Comparison of ENCODE assay signal across 22 cellular contexts in the genomic region with DNA sequence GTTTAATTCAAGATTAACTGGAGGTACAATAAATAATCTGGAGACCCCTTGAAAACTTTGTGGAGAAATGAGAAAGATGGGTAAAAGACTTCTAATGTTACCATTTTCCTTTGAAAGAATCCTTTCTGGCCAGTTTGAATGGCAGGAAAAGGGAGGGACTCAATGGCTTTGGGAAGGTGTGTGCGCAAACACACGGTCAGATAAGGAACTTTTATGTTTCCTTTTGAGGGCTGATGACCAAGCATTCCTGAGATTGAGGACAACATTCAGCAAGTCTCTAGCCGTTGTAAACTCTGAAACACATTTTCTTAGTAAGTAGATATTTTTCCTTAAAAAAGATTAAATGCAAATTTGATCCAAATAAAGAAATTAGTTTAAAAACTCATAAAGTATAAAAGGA.
DNase-seq lines count a peak whose midpoint lies in the region; ATAC-seq, FAIRE-seq and TF ChIP-seq lines count a peak whose summit lies in the region.
"Had no signal": no experiment of that assay in that cellular context is flagged by ENCODE, and none has a peak within 500 bp of the region (broad histone marks: within the 10 kb centered on the region; RNA-seq: fewer than 3 reads in every experiment).

No MANE protein-coding gene starts in this region.

- H3K4me3 ChIP-seq in endothelial cell of umbilical vein (replicated peaks in 1 of 3; ENCODE audit: insufficient read depth in 1 of 3, low read depth in 1 of 3, low read length in 3 of 3), result no peak overlapping the region

- no peak overlapping the region for H3K9ac ChIP-seq in endothelial cell of umbilical vein (replicated peaks; ENCODE audit: extremely low read depth, insufficient read depth, low read length)

- H3K4me3 Mint-ChIP-seq in progenitor cell of endocrine pancreas (ENCODE audit: low read depth) (no peak overlapping the region), glutamatergic neuron (ENCODE audit: unreplicated experiment) (no peak overlapping the region)
- H3K4me3 Mint-ChIP-seq: B cell; CD8-positive, alpha-beta T cell had no signal

- peak overlapping the region; percentile 21 for H2AFZ ChIP-seq in endothelial cell of umbilical vein (ENCODE audit: low read depth, low read length)

- H3K79me2 ChIP-seq in endothelial cell of umbilical vein (ENCODE audit: control insufficient read depth, insufficient read depth, low read length), result no peaks in the 10 kb centered on the region

- intact Hi-C loops in endothelial cell of umbilical vein (cut with micrococcal nuclease), result no loop called here

- no peaks in the 10 kb centered on the region for H3K9me3 ChIP-seq in endothelial cell of umbilical vein (replicated peaks; ENCODE audit: control insufficient read depth, insufficient read depth, low read length)

- no peak for TF ChIP-seq POLR2A in endothelial cell of umbilical vein (IDR thresholded peaks at IDR 0.05; ENCODE audit: low read depth, low read length)

- POLR2A ChIA-PET in endothelial cell of umbilical vein (lab: Charles Lee), result no interaction called here

- peak; percentile 65 for DNase-seq in OCI-M1 (lab: John Stamatoyannopoulos, UW)
- DNase-seq in endothelial cell of umbilical vein (ENCODE audit: low read depth, low spot score), result peak; percentile 82
- no peak for DNase-seq in progenitor cell of endocrine pancreas (ENCODE audit: low spot score, unreplicated experiment)
- DNase-seq in ureter (ENCODE audit: low spot score), result no peak
- no peak for DNase-seq in glutamatergic neuron
- DNase-seq: CD8-positive, alpha-beta T cell; DMS79 treated with DMSO at 0.1 percent for 48 hours; GF-D8; KBM-7; MM.1S; NCI-H1694; NCI-H2029 treated with DMSO at 0.1 percent for 48 hours; NCI-H2227 treated with DMSO at 0.1 percent for 48 hours; NCI-H526 treated with DMSO at 0.1 percent for 48 hours; SHP77 had no signal

- H3K9me1 ChIP-seq in endothelial cell of umbilical vein (replicated peaks; ENCODE audit: control insufficient read depth, extremely low read depth, insufficient read depth, low read length), result peaks cover 2% of the 10 kb centered on the region

- H3K36me3 ChIP-seq in endothelial cell of umbilical vein (ENCODE audit: control insufficient read depth in 2 of 2, extremely low read depth in 1 of 2, insufficient read depth in 2 of 2, low read length in 2 of 2), result no peaks in the 10 kb centered on the region

- no peaks in the 10 kb centered on the region for H3K9me3 Mint-ChIP-seq in progenitor cell of endocrine pancreas (ENCODE audit: low read depth)
- H3K9me3 Mint-ChIP-seq in glutamatergic neuron (ENCODE audit: unreplicated experiment), result no peaks in the 10 kb centered on the region

- no TSS peak for BruUV-seq in endothelial cell of umbilical vein (replicated peaks; lab: Mats Ljungman, UMichigan)

- ATAC-seq in GM21737 (IDR thresholded peaks at IDR 0.05; ENCODE audit: unreplicated experiment) (no peak), HG03442 (IDR thresholded peaks at IDR 0.05; ENCODE audit: unreplicated experiment) (no peak)
- ATAC-seq: CD8-positive, alpha-beta T cell; Panc1 had no signal

- TF ChIP-seq CTCF in endothelial cell of umbilical vein (IDR thresholded peaks at IDR 0.05; ENCODE audit: extremely low read depth in 1 of 2, insufficient read depth in 1 of 2, low read depth in 1 of 2, low read length in 2 of 2), result no peak
- TF ChIP-seq CTCF in progenitor cell of endocrine pancreas (IDR thresholded peaks at IDR 0.05; ENCODE audit: unreplicated experiment), result no peak
- no peak for TF ChIP-seq CTCF in glutamatergic neuron (IDR thresholded peaks at IDR 0.05; ENCODE audit: partially characterized antibody, unreplicated experiment)

- no peaks in the 10 kb centered on the region for H3K27me3 Mint-ChIP-seq in progenitor cell of endocrine pancreas
- H3K27me3 Mint-ChIP-seq in glutamatergic neuron (ENCODE audit: unreplicated experiment), result no peaks in the 10 kb centered on the region
- H3K27me3 Mint-ChIP-seq: B cell had no signal

- H4K20me1 ChIP-seq in endothelial cell of umbilical vein (replicated peaks; ENCODE audit: control insufficient read depth, extremely low read depth, insufficient read depth, low read length), result no peaks in the 10 kb centered on the region

- dilution Hi-C loops in endothelial cell of umbilical vein (cut with MboI; ENCODE audit: extremely low pct_ligation_motif_present, low sequenced_read_pairs), result no loop called here

- H3K4me2 ChIP-seq in endothelial cell of umbilical vein (ENCODE audit: insufficient read depth, low read length), result peak overlapping the region; percentile 10

- FAIRE-seq in endothelial cell of umbilical vein (lab: Jason Lieb, UNC), result peak; percentile 86
- FAIRE-seq: H54 had no signal

- peak overlapping the region; percentile 51 for H3K27ac ChIP-seq in endothelial cell of umbilical vein (ENCODE audit: insufficient read depth, low read depth, low read length)
- H3K27ac ChIP-seq: C4-2B, RWPE1 had no signal

- no peaks in the 10 kb centered on the region for H3K27me3 ChIP-seq in endothelial cell of umbilical vein (ENCODE audit: control insufficient read depth in 2 of 2, insufficient read depth in 2 of 2, low read length in 2 of 2)

- peaks cover 9% of the 10 kb centered on the region for H3K4me1 ChIP-seq in endothelial cell of umbilical vein (ENCODE audit: control insufficient read depth, extremely low read depth, insufficient read depth, low read length)

- CTCF ChIA-PET in endothelial cell of umbilical vein (lab: Charles Lee), result interaction anchor here (0.6 to 1.0 kb wide), 4 partner anchors 10 to 1705 kb away, joined by 3 to 7 read pairs (median 3); no protein-coding TSS in a partner anchor

- no peaks in the 10 kb centered on the region for H3K36me3 Mint-ChIP-seq in progenitor cell of endocrine pancreas (ENCODE audit: insufficient read depth)
- H3K36me3 Mint-ChIP-seq in glutamatergic neuron (ENCODE audit: unreplicated experiment), result no peaks in the 10 kb centered on the region
- H3K36me3 Mint-ChIP-seq: CD8-positive, alpha-beta T cell had no signal

- H3K4me1 Mint-ChIP-seq in progenitor cell of endocrine pancreas (ENCODE audit: low read depth) (peaks cover 19% of the 10 kb centered on the region), glutamatergic neuron (ENCODE audit: low read depth, unreplicated experiment) (no peaks in the 10 kb centered on the region)
- H3K4me1 Mint-ChIP-seq: B cell had no signal

- H3K27ac Mint-ChIP-seq in progenitor cell of endocrine pancreas (peak overlapping the region; percentile 20), glutamatergic neuron (ENCODE audit: unreplicated experiment) (no peak overlapping the region)
- H3K27ac Mint-ChIP-seq: B cell; CD8-positive, alpha-beta T cell had no signal

TF ChIP-seq in endothelial cell of umbilical vein, 7 proteins besides CTCF, POLR2A, EP300 and RAD21:
- TF ChIP-seq JUN (IDR thresholded peaks at IDR 0.05; ENCODE audit: borderline replicate concordance, insufficient read depth, insufficient read length, low read depth), result no peak
- peak; percentile 61 for TF ChIP-seq GATA2 (IDR thresholded peaks at IDR 0.05; ENCODE audit: insufficient read depth, insufficient read length, low read depth, low read length)
- no peak for TF ChIP-seq MYC (IDR thresholded peaks at IDR 0.05; ENCODE audit: low read depth, low read length)

Comparison
In these comparisons a context has a peak if more than half of its experiments do, and no peak if none do; other contexts are left out.
1. DNase-seq: peak in OCI-M1 (single experiment) and endothelial cell of umbilical vein (single experiment); none in progenitor cell of endocrine pancreas (single experiment), ureter (single experiment) and glutamatergic neuron (single experiment).